In the genomic region with DNA sequence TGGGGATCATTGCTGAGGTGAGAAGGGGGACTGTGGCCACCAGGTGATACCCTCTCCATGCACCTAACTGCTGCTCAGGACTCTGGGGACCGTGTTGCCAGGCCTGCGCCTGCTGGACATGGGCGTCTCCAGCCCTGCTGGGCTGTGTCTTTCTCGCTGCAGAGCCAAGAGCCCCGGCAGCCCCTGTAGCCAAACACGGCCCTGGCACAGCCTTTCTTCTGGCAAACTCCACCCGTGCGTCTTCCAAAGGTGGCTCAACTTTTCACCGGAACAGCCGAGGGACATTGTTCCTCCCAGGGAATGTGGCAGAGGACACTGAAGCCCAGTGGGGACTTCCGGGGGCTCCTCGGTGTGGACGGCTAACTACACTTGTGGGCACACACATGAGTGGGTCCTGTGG, we compare ENCODE assay signal across 15 cellular contexts. TPM values are rescaled to one million over a fixed set of nuclear protein-coding genes. Genes with fewer than 3 reads are reported as not detected.
"Had no signal": no experiment of that assay in that cellular context is flagged by ENCODE, and none has a peak within 500 bp of the region (broad histone marks: within the 10 kb centered on the region; RNA-seq: fewer than 3 reads in every experiment).

No MANE protein-coding gene starts in this region.

RNA-seq across cellular contexts. Expression of gene DNMT3L, which starts 33.6 kb away (rescaled TPM):
- total RNA-seq: activated B cell treated with CpG ODN at 0.5 μM for 24 hours; activated CD4-positive, alpha-beta memory T cell treated with anti-CD3 and anti-CD28 coated beads for 36 hours; activated CD4-positive, alpha-beta memory T cell treated with anti-CD3 and anti-CD28 coated beads, Interleukin-2, amount 10 ng/mL, durations not matched to agents 7 days and 5 days; activated CD4-positive, alpha-beta T cell treated with anti-CD3 and anti-CD28 coated beads for 36 hours; activated CD4-positive, alpha-beta T cell treated with anti-CD3 and anti-CD28 coated beads, Interleukin-2, amount 10 ng/mL, durations not matched to agents 24 days and 14 days; activated CD4-positive, alpha-beta T cell treated with anti-CD3 and anti-CD28 coated beads, Interleukin-2, amount 10 ng/mL, durations not matched to agents 7 days and 5 days; activated CD8-positive, alpha-beta memory T cell treated with anti-CD3 and anti-CD28 coated beads for 36 hours; activated CD8-positive, alpha-beta memory T cell treated with anti-CD3 and anti-CD28 coated beads, Interleukin-2, amount 10 ng/mL, durations not matched to agents 7 days and 5 days; activated CD8-positive, alpha-beta T cell treated with anti-CD3 and anti-CD28 coated beads for 36 hours; activated CD8-positive, alpha-beta T cell treated with anti-CD3 and anti-CD28 coated beads, Interleukin-2, amount 10 ng/mL, durations not matched to agents 7 days and 5 days; T-cell; T-helper 1 cell treated with Interleukin-12 subunit alpha and Interleukin-12 subunit beta and Interleukin-4 antibody, amounts not matched to agents 30 ng/mL and 1 ng/mL, for 36 hours; T-helper 17 cell; T-helper 2 cell treated with Interferon-gamma antibody and Interleukin-4, amounts not matched to agents 100 ng/mL and 5 ng/mL, for 36 hours; WTC11 had no signal

RNA-seq across cellular contexts. Expression of gene AIRE, which starts 57.6 kb away (rescaled TPM):
- total RNA-seq: activated B cell treated with CpG ODN at 0.5 μM for 24 hours; activated CD4-positive, alpha-beta memory T cell treated with anti-CD3 and anti-CD28 coated beads for 36 hours; activated CD4-positive, alpha-beta T cell treated with anti-CD3 and anti-CD28 coated beads for 36 hours; activated CD4-positive, alpha-beta T cell treated with anti-CD3 and anti-CD28 coated beads, Interleukin-2, amount 10 ng/mL, durations not matched to agents 24 days and 14 days; activated CD8-positive, alpha-beta memory T cell treated with anti-CD3 and anti-CD28 coated beads for 36 hours; activated CD8-positive, alpha-beta T cell treated with anti-CD3 and anti-CD28 coated beads for 36 hours; activated CD8-positive, alpha-beta T cell treated with anti-CD3 and anti-CD28 coated beads, Interleukin-2, amount 10 ng/mL, durations not matched to agents 7 days and 5 days had no signal
